ENCODE assay signal across 8 cellular contexts in genomic region chr5:181173420-181174342, GRCh38. TPM values are rescaled to one million over a fixed set of nuclear protein-coding genes. Genes with fewer than 3 reads are reported as not detected.
DNase-seq lines count a peak whose midpoint lies in the region; ATAC-seq and TF ChIP-seq lines count a peak whose summit lies in the region.

No MANE protein-coding gene starts in this region.

- peaks cover 48 to 62% of the 10 kb centered on the region in 2 donors for H3K27me3 Mint-ChIP-seq in CD8-positive, alpha-beta memory T cell

- ATAC-seq in GM21737 (IDR thresholded peaks at IDR 0.05; ENCODE audit: unreplicated experiment) (peak; percentile 48), mucosa of descending colon (peak; percentile 67)

- no peaks in the 10 kb centered on the region for H3K9me3 ChIP-seq in CD8-positive, alpha-beta memory T cell (ENCODE audit: low read length)
- no peaks in the 10 kb centered on the region for H3K9me3 ChIP-seq in mucosa of descending colon

- DNase-seq in CD8-positive, alpha-beta memory T cell = peak in 4 of 5 donors; percentile 33 to 71 (median 51)
- DNase-seq in NCI-H226 = peak; percentile 42
- peak; percentile 35 for DNase-seq in amniotic epithelial cell (ENCODE audit: low read depth)
- DNase-seq in mucosa of descending colon = peak in 1 of 3 donors; percentile 32
- DNase-seq in NCI-H1417 (lab: John Stamatoyannopoulos, UW) = no peak
- no peak for DNase-seq in NCI-H524 (lab: John Stamatoyannopoulos, UW)
- no peak for DNase-seq in AG20443 (ENCODE audit: low spot score)

- H3K27ac Mint-ChIP-seq in CD8-positive, alpha-beta memory T cell = peak overlapping the region; percentile 38 to 90 (median 80)

- CTCF ChIA-PET in CD8-positive, alpha-beta memory T cell (lab: Charles Lee) = interaction anchor here (0.6 to 2.6 kb wide), 7 partner anchors 11 to 87 kb away, joined by 3 to 13 read pairs (median 5); partner anchors contain the start of gene TRIM52

- H3K4me1 ChIP-seq in CD8-positive, alpha-beta memory T cell (ENCODE audit: insufficient read depth, low read length) = peaks cover 18% of the 10 kb centered on the region
- H3K4me1 ChIP-seq in mucosa of descending colon (ENCODE audit: low read depth) = peaks cover 10% of the 10 kb centered on the region

- no peak overlapping the region for H3K27ac ChIP-seq in CD8-positive, alpha-beta memory T cell (ENCODE audit: low read depth, low read length)

- H3K4me3 ChIP-seq in CD8-positive, alpha-beta memory T cell (ENCODE audit: low read length) = peak overlapping the region; percentile 32
- H3K4me3 ChIP-seq in mucosa of descending colon = no peak overlapping the region

- H3K4me3 Mint-ChIP-seq in CD8-positive, alpha-beta memory T cell = peak overlapping the region; percentile 56 to 91 (median 84)

- H3K4me1 Mint-ChIP-seq in CD8-positive, alpha-beta memory T cell = peaks cover 17 to 35% (median 31%) of the 10 kb centered on the region in 3 donors

- POLR2A ChIA-PET in CD8-positive, alpha-beta memory T cell (lab: Charles Lee) = interaction anchor here (0.6 to 3.5 kb wide), 3 partner anchors 11 to 88 kb away, joined by 4 to 10 read pairs (median 4); partner anchors contain the start of gene TRIM52

- no peaks in the 10 kb centered on the region for H3K36me3 ChIP-seq in CD8-positive, alpha-beta memory T cell (ENCODE audit: insufficient read depth, low read length)
- no peaks in the 10 kb centered on the region for H3K36me3 ChIP-seq in mucosa of descending colon (ENCODE audit: low read depth)

- no peak for TF ChIP-seq CTCF in mucosa of descending colon (IDR thresholded peaks at IDR 0.05)

- peaks cover 19% of the 10 kb centered on the region for H3K27me3 ChIP-seq in CD8-positive, alpha-beta memory T cell (ENCODE audit: insufficient read depth, low read length, poor library complexity, severe bottlenecking)

- intact Hi-C loops in mucosa of descending colon (cut with DNase I, micrococcal nuclease) = no loop called here

- peaks cover 0 to 8% (median 0%) of the 10 kb centered on the region in 5 donors for H3K9me3 Mint-ChIP-seq in CD8-positive, alpha-beta memory T cell

- H3K36me3 Mint-ChIP-seq in CD8-positive, alpha-beta memory T cell = no peaks in the 10 kb centered on the region

RNA-seq across cellular contexts. Expression of gene OR2V2, which starts 26.3 kb away (rescaled TPM):
- not detected for total RNA-seq in CD8-positive, alpha-beta memory T cell
- not detected for polyA plus RNA-seq in CD8-positive, alpha-beta memory T cell
- total RNA-seq in mucosa of descending colon = not detected

RNA-seq across cellular contexts. Expression of gene TRIM7, which starts 31.3 kb away (rescaled TPM):
- total RNA-seq in CD8-positive, alpha-beta memory T cell = 1 to 10 TPM; 2.2 to 2.3 TPM
- polyA plus RNA-seq in CD8-positive, alpha-beta memory T cell = 0.74 TPM
- total RNA-seq in mucosa of descending colon = 1 to 10 TPM; 1.5 to 3.9 (median 3.2) TPM

RNA-seq across cellular contexts. Expression of gene OR2V1, which starts 42.7 kb away (rescaled TPM):
- not detected for total RNA-seq in CD8-positive, alpha-beta memory T cell
- not detected for polyA plus RNA-seq in CD8-positive, alpha-beta memory T cell
- total RNA-seq in mucosa of descending colon = not detected

RNA-seq across cellular contexts. Expression of gene TRIM41, which starts 49.4 kb away (rescaled TPM):
- 10 to 100 TPM; 35.2 to 42.7 TPM for total RNA-seq in CD8-positive, alpha-beta memory T cell
- 2.2 TPM for polyA plus RNA-seq in CD8-positive, alpha-beta memory T cell
- 10 to 100 TPM; 25.6 to 34.0 (median 27.6) TPM for total RNA-seq in mucosa of descending colon

Comparison
In these comparisons a context has a peak if more than half of its experiments do, and no peak if none do; other contexts are left out.
1. DNase-seq: peak in CD8-positive, alpha-beta memory T cell (4 of 5), NCI-H226 (single experiment) and amniotic epithelial cell (single experiment); none in NCI-H1417 (0 of 3), NCI-H524 (0 of 2) and AG20443 (single experiment).